ENCODE assay signal across 26 cellular contexts in the genomic region with DNA sequence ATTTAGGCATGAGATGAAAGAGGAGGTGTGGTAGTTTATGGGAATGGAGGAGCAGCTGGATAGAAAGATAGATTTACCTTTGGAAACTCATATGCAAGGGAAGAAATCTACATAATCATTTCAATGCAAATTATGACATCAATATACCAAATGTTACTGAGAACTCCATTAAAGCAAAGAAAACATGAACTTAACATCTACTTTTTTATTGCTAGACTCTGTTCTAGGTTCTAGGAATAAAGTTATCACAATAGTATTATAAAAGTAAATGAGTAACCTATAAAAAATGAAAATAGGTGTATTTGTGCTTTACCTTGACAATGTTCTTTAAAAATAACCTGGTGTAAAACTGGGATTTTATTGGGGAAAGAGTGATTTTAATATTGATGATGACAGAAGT.
"Had no signal": no experiment of that assay in that cellular context is flagged by ENCODE, and none has a peak within 500 bp of the region (broad histone marks: within the 10 kb centered on the region; RNA-seq: fewer than 3 reads in every experiment).

No MANE protein-coding gene starts in this region.

- H3K27me3 Mint-ChIP-seq: naive thymus-derived CD4-positive, alpha-beta T cell; natural killer cell treated with Interleukin-12 subunit alpha and Interleukin-12 subunit beta and Interleukin-15 and Interleukin-18, amount 100 ng/mL, for 72 hours; stimulated activated naive B cell treated with anti-CD40 and anti-IgM and Interleukin-4, amounts not matched to agents 10 μg/mL and 1 μg/mL and 100 μg/mL, for 72 hours had no signal

- DNase-seq: heart left ventricle; hypothalamus; kidney glomerular epithelial cell; left cardiac atrium; left lung; mesendoderm; naive thymus-derived CD4-positive, alpha-beta T cell; right lobe of liver; stimulated activated CD4-positive, alpha-beta T cell treated with anti-CD3 and anti-CD28 coated beads, Interleukin-12 subunit alpha, Interleukin-12 subunit beta, amount 100 ng/mL, for 4 hours; stimulated activated CD4-positive, alpha-beta T cell treated with anti-CD3 and anti-CD28 coated beads, Interleukin-15, amount 100 ng/mL, for 24 hours; stimulated activated CD4-positive, alpha-beta T cell treated with anti-CD3 and anti-CD28 coated beads, Interleukin-2, amount 100 ng/mL, for 24 hours; stimulated activated CD4-positive, alpha-beta T cell treated with anti-CD3 and anti-CD28 coated beads, Interleukin-4, amount 100 ng/mL, for 1 hour; stimulated activated naive B cell treated with anti-CD40 and anti-IgM and Interleukin-4, amounts not matched to agents 10 μg/mL and 1 μg/mL and 100 μg/mL, for 72 hours; stimulated activated naive CD8-positive, alpha-beta T cell treated with anti-CD3 and anti-CD28 coated beads, Interleukin-15, Interleukin-2, amounts not matched to agents 100 U/mL and 50 U/mL, for 24 hours; stomach; testis; thyroid gland; transverse colon; upper lobe of left lung had no signal

- H3K9me3 ChIP-seq: heart left ventricle, left lung, right atrium auricular region, right lobe of liver, stomach, testis, thyroid gland, transverse colon, upper lobe of left lung, vagina had no signal

- FAIRE-seq: keratinocyte had no signal

- ATAC-seq: heart left ventricle; left cardiac atrium; left lung; naive thymus-derived CD4-positive, alpha-beta T cell; natural killer cell treated with Interleukin-12 subunit alpha and Interleukin-12 subunit beta and Interleukin-15 and Interleukin-18, amount 100 ng/mL, for 72 hours; right lobe of liver; stimulated activated naive B cell treated with anti-CD40 and anti-IgM and Interleukin-4, amounts not matched to agents 10 μg/mL and 1 μg/mL and 100 μg/mL, for 72 hours; stimulated activated naive CD8-positive, alpha-beta T cell treated with anti-CD3 and anti-CD28 coated beads, Interleukin-15, Interleukin-2, amounts not matched to agents 100 U/mL and 50 U/mL, for 24 hours had no signal

- H3K27me3 ChIP-seq: heart left ventricle, left lung, right atrium auricular region, right lobe of liver, stomach, testis, thyroid gland, transverse colon, upper lobe of left lung, vagina had no signal

- H3K36me3 ChIP-seq: heart left ventricle, left lung, right atrium auricular region, right lobe of liver, stomach, thyroid gland, transverse colon, upper lobe of left lung, vagina had no signal

- H3K4me3 ChIP-seq: heart left ventricle, left lung, lung, right atrium auricular region, right lobe of liver, stomach, testis, thyroid gland, transverse colon, upper lobe of left lung, vagina had no signal

- H3K27ac Mint-ChIP-seq: mesothelial cell of epicardium; naive thymus-derived CD4-positive, alpha-beta T cell; natural killer cell treated with Interleukin-12 subunit alpha and Interleukin-12 subunit beta and Interleukin-15 and Interleukin-18, amount 100 ng/mL, for 72 hours; stimulated activated naive B cell treated with anti-CD40 and anti-IgM and Interleukin-4, amounts not matched to agents 10 μg/mL and 1 μg/mL and 100 μg/mL, for 72 hours had no signal

- H3K4me1 ChIP-seq: heart left ventricle, left lung, parathyroid adenoma, right atrium auricular region, right lobe of liver, stomach, testis, thyroid gland, upper lobe of left lung, vagina had no signal

- H3K36me3 Mint-ChIP-seq: mesothelial cell of epicardium; stimulated activated naive B cell treated with anti-CD40 and anti-IgM and Interleukin-4, amounts not matched to agents 10 μg/mL and 1 μg/mL and 100 μg/mL, for 72 hours had no signal

- H3K27ac ChIP-seq: heart left ventricle, left lung, parathyroid adenoma, right atrium auricular region, right lobe of liver, stomach, testis, thyroid gland, transverse colon, upper lobe of left lung, vagina had no signal

- H3K4me1 Mint-ChIP-seq: naive thymus-derived CD4-positive, alpha-beta T cell; stimulated activated naive B cell treated with anti-CD40 and anti-IgM and Interleukin-4, amounts not matched to agents 10 μg/mL and 1 μg/mL and 100 μg/mL, for 72 hours had no signal

- H3K4me3 Mint-ChIP-seq: mesothelial cell of epicardium; naive thymus-derived CD4-positive, alpha-beta T cell; natural killer cell treated with Interleukin-12 subunit alpha and Interleukin-12 subunit beta and Interleukin-15 and Interleukin-18, amount 100 ng/mL, for 72 hours; stimulated activated naive B cell treated with anti-CD40 and anti-IgM and Interleukin-4, amounts not matched to agents 10 μg/mL and 1 μg/mL and 100 μg/mL, for 72 hours had no signal
